ENCODE assay signal across 28 cellular contexts in genomic region chr9:70395652-70396051, GRCh38.
"Had no signal": no experiment of that assay in that cellular context is flagged by ENCODE, and none has a peak within 500 bp of the region (broad histone marks: within the 10 kb centered on the region; RNA-seq: fewer than 3 reads in every experiment).

No MANE protein-coding gene starts in this region.

- H3K27me3 Mint-ChIP-seq: activated CD8-positive, alpha-beta T cell treated with anti-CD3 and anti-CD28 coated beads for 36 hours; activated naive CD8-positive, alpha-beta T cell treated with anti-CD3 and anti-CD28 coated beads, Interleukin-2, amount 10 ng/mL, durations not matched to agents 7 days and 5 days had no signal

- H3K4me3 Mint-ChIP-seq: activated CD8-positive, alpha-beta T cell treated with anti-CD3 and anti-CD28 coated beads for 36 hours; activated naive CD8-positive, alpha-beta T cell treated with anti-CD3 and anti-CD28 coated beads, Interleukin-2, amount 10 ng/mL, durations not matched to agents 7 days and 5 days; T-helper 1 cell treated with Interleukin-12 subunit alpha and Interleukin-12 subunit beta and Interleukin-4 antibody, amounts not matched to agents 30 μg/mL and 1 μg/mL, for 36 hours had no signal

- H3K27me3 ChIP-seq: adrenal gland, SJCRH30 had no signal

- H3K36me3 ChIP-seq: adrenal gland, SJCRH30 had no signal

- H3K27ac Mint-ChIP-seq: activated naive CD8-positive, alpha-beta T cell treated with anti-CD3 and anti-CD28 coated beads, Interleukin-2, amount 10 ng/mL, durations not matched to agents 7 days and 5 days; activated T-helper 2 cell treated with anti-CD3 and anti-CD28 coated beads, Interferon-gamma antibody, Interleukin-2, Interleukin-4, amounts not matched to agents 10 μg/mL and 5 μg/mL and 100 μg/mL, durations not matched to agents 14 hours and 24 hours and 36 hours; T-helper 1 cell treated with Interleukin-12 subunit alpha and Interleukin-12 subunit beta and Interleukin-4 antibody, amounts not matched to agents 30 μg/mL and 1 μg/mL, for 36 hours had no signal

- DNase-seq: activated CD4-positive, alpha-beta T cell treated with anti-CD3 and anti-CD28 coated beads for 4 hours; activated CD8-positive, alpha-beta memory T cell treated with anti-CD3 and anti-CD28 coated beads, Interleukin-2, amount 50 U/mL, for 4 hours; activated CD8-positive, alpha-beta T cell treated with anti-CD3 and anti-CD28 coated beads for 36 hours; activated gamma-delta T cell treated with Interleukin-2 at 50 U/mL for 16 hours; activated naive CD4-positive, alpha-beta T cell treated with anti-CD3 and anti-CD28 coated beads, Interleukin-2, amount 50 U/mL, for 16 hours; activated naive CD8-positive, alpha-beta T cell treated with anti-CD3 and anti-CD28 coated beads, Interleukin-2, amount 10 ng/mL, durations not matched to agents 7 days and 5 days; activated T-cell treated with anti-CD3 and anti-CD28 coated beads, Interleukin-2, amount 50 U/mL, for 72 hours; adrenal gland; anterior cingulate cortex; KG1; NCI-H1048; NCI-H1417; NCI-H1694; NCI-H2029; NCI-H2107; NCI-H2171 treated with DMSO at 0.1 percent for 48 hours; NCI-H226; NCI-H526 treated with DMSO at 0.1 percent for 48 hours; OCI-M1; Right ventricle myocardium superior; RPMI8226; SJCRH30; SK-N-SH; SW 1271 had no signal

- H3K4me3 ChIP-seq: adrenal gland, SJCRH30 had no signal

- H3K36me3 Mint-ChIP-seq: activated naive CD8-positive, alpha-beta T cell treated with anti-CD3 and anti-CD28 coated beads, Interleukin-2, amount 10 ng/mL, durations not matched to agents 7 days and 5 days had no signal

- H3K9me3 Mint-ChIP-seq: activated CD8-positive, alpha-beta T cell treated with anti-CD3 and anti-CD28 coated beads for 36 hours; activated naive CD8-positive, alpha-beta T cell treated with anti-CD3 and anti-CD28 coated beads, Interleukin-2, amount 10 ng/mL, durations not matched to agents 7 days and 5 days; activated T-cell treated with anti-CD3 and anti-CD28 coated beads, Interleukin-2, amount 50 U/mL, for 72 hours; activated T-helper 2 cell treated with anti-CD3 and anti-CD28 coated beads, Interferon-gamma antibody, Interleukin-2, Interleukin-4, amounts not matched to agents 10 μg/mL and 5 μg/mL and 100 μg/mL, durations not matched to agents 14 hours and 24 hours and 36 hours; T-helper 1 cell treated with Interleukin-12 subunit alpha and Interleukin-12 subunit beta and Interleukin-4 antibody, amounts not matched to agents 30 μg/mL and 1 μg/mL, for 36 hours had no signal

- H3K27ac ChIP-seq: SJCRH30 had no signal

- H3K4me1 ChIP-seq: SJCRH30 had no signal

- ATAC-seq: activated CD4-positive, CD25-positive, alpha-beta regulatory T cell treated with anti-CD3 and anti-CD28 coated beads, Interleukin-2, amount 50 U/mL, for 24 hours; activated CD8-positive, alpha-beta T cell treated with anti-CD3 and anti-CD28 coated beads for 36 hours; activated T-cell treated with anti-CD3 and anti-CD28 coated beads, Interleukin-2, amount 50 U/mL, for 72 hours; Panc1 had no signal

- H3K9me3 ChIP-seq: adrenal gland, SJCRH30, SK-N-SH had no signal
